Comparison of ENCODE assay signal across 24 cellular contexts in genomic region chr10:84365339-84365881, GRCh38. TPM values are rescaled to one million over a fixed set of nuclear protein-coding genes. Genes with fewer than 3 reads are reported as not detected.
DNase-seq lines count a peak whose midpoint lies in the region; ATAC-seq, FAIRE-seq and TF ChIP-seq lines count a peak whose summit lies in the region.
"Had no signal": no experiment of that assay in that cellular context is flagged by ENCODE, and none has a peak within 500 bp of the region (broad histone marks: within the 10 kb centered on the region; RNA-seq: fewer than 3 reads in every experiment).

No MANE protein-coding gene starts in this region.

- H3K79me2 ChIP-seq in Loucy (ENCODE audit: insufficient read depth, low read length): peaks cover 15% of the 10 kb centered on the region; the same call in 1 of the 2 replicates
- H3K79me2 ChIP-seq in fibroblast of lung (ENCODE audit: control insufficient read depth, insufficient read depth, low read length): peaks cover 38% of the 10 kb centered on the region

- CTCF ChIA-PET in CD8-positive, alpha-beta memory T cell (lab: Charles Lee): interaction anchor here (0.6 to 1.7 kb wide), 3 partner anchors 13 to 172 kb away, joined by 3 to 6 read pairs (median 3); no protein-coding TSS in a partner anchor

- H3K27me3 ChIP-seq in CD8-positive, alpha-beta memory T cell (ENCODE audit: insufficient read depth, low read length, poor library complexity, severe bottlenecking): no peaks in the 10 kb centered on the region
- H3K27me3 ChIP-seq in Loucy (ENCODE audit: insufficient read depth, low read length, poor library complexity, severe bottlenecking): no peaks in the 10 kb centered on the region
- no peaks in the 10 kb centered on the region for H3K27me3 ChIP-seq in fibroblast of lung (ENCODE audit: control insufficient read depth, insufficient read depth, low read length)

- FAIRE-seq in GM12891 (lab: Jason Lieb, UNC): no peak
- FAIRE-seq: GM12892 had no signal

- H3K27ac Mint-ChIP-seq in CD8-positive, alpha-beta memory T cell: peak overlapping the region in 6 of 8 donors; percentile 25 to 69 (median 38)
- H3K27ac Mint-ChIP-seq in stimulated activated effector memory CD8-positive, alpha-beta T cell treated with anti-CD3 and anti-CD28 coated beads, Interleukin-12 subunit alpha, Interleukin-12 subunit beta, amount 100 ng/mL, for 72 hours: no peak overlapping the region

- H3K27ac ChIP-seq in CD8-positive, alpha-beta memory T cell (ENCODE audit: low read depth, low read length): no peak overlapping the region
- H3K27ac ChIP-seq in fibroblast of lung (ENCODE audit: insufficient read depth, low read length): no peak overlapping the region
- H3K27ac ChIP-seq: PC-9, RWPE1, SK-N-MC had no signal

- H3K4me1 Mint-ChIP-seq in CD8-positive, alpha-beta memory T cell: peaks cover 72 to 95% (median 93%) of the 10 kb centered on the region in 3 donors
- H3K4me1 Mint-ChIP-seq in stimulated activated effector memory CD8-positive, alpha-beta T cell treated with anti-CD3 and anti-CD28 coated beads, Interleukin-12 subunit alpha, Interleukin-12 subunit beta, amount 100 ng/mL, for 72 hours: peaks cover 59% of the 10 kb centered on the region

- H3K36me3 Mint-ChIP-seq in CD8-positive, alpha-beta memory T cell: peaks cover 0 to 19% (median 1%) of the 10 kb centered on the region in 3 donors
- H3K36me3 Mint-ChIP-seq in stimulated activated effector memory CD8-positive, alpha-beta T cell treated with anti-CD3 and anti-CD28 coated beads, Interleukin-12 subunit alpha, Interleukin-12 subunit beta, amount 100 ng/mL, for 72 hours: peaks cover 10% of the 10 kb centered on the region

- no peak for TF ChIP-seq CTCF in Loucy (conservative IDR thresholded peaks at IDR 0.05; ENCODE audit: low read length)
- no peak for TF ChIP-seq CTCF in fibroblast of lung (conservative IDR thresholded peaks at IDR 0.05 in 1 of 2, IDR thresholded peaks at IDR 0.05 in 1 of 2; ENCODE audit: low read depth in 1 of 2, low read length in 2 of 2)

- H2AFZ ChIP-seq in Loucy (ENCODE audit: low read length): no peak overlapping the region
- no peak overlapping the region for H2AFZ ChIP-seq in fibroblast of lung (ENCODE audit: low read length)
- H2AFZ ChIP-seq: PC-9 had no signal

- H4K20me1 ChIP-seq in Loucy (ENCODE audit: insufficient read depth, low read length, poor library complexity, severe bottlenecking): peaks cover 36% of the 10 kb centered on the region
- peaks cover 2% of the 10 kb centered on the region for H4K20me1 ChIP-seq in fibroblast of lung (ENCODE audit: control insufficient read depth, extremely low read depth, insufficient read depth, low read length)

- TF ChIP-seq POLR2A in GM12891 (IDR thresholded peaks at IDR 0.05; ENCODE audit: low read depth, low read length): no peak

- H3K9me3 Mint-ChIP-seq in CD8-positive, alpha-beta memory T cell: peaks cover 0 to 4% (median 0%) of the 10 kb centered on the region in 5 donors
- H3K9me3 Mint-ChIP-seq in stimulated activated effector memory CD8-positive, alpha-beta T cell treated with anti-CD3 and anti-CD28 coated beads, Interleukin-12 subunit alpha, Interleukin-12 subunit beta, amount 100 ng/mL, for 72 hours: no peaks in the 10 kb centered on the region
- H3K9me3 Mint-ChIP-seq: CD4-positive, CD25-positive, alpha-beta regulatory T cell had no signal

- POLR2A ChIA-PET in CD8-positive, alpha-beta memory T cell (lab: Charles Lee): no interaction called here

- H3K4me2 ChIP-seq in Loucy (ENCODE audit: low read depth, low read length, poor library complexity, severe bottlenecking) (peak overlapping the region; percentile 0), fibroblast of lung (ENCODE audit: extremely low read depth, insufficient read depth, low read length) (peak overlapping the region; percentile 1)
- H3K4me2 ChIP-seq: PC-9 had no signal

- peak; percentile 47 for ATAC-seq in stimulated activated effector memory CD8-positive, alpha-beta T cell treated with anti-CD3 and anti-CD28 coated beads, Interleukin-12 subunit alpha, Interleukin-12 subunit beta, amount 100 ng/mL, for 72 hours
- ATAC-seq in GM21717 (IDR thresholded peaks at IDR 0.05; ENCODE audit: unreplicated experiment): no peak
- ATAC-seq: HCT116 had no signal

- peaks cover 3% of the 10 kb centered on the region; the same call in 1 of the 2 replicates for H3F3A ChIP-seq in Loucy (ENCODE audit: low read depth)

- H3K4me1 ChIP-seq in CD8-positive, alpha-beta memory T cell (ENCODE audit: insufficient read depth, low read length): peaks cover 15% of the 10 kb centered on the region
- peaks cover 14% of the 10 kb centered on the region for H3K4me1 ChIP-seq in Loucy (ENCODE audit: insufficient read depth, low read length, poor library complexity, severe bottlenecking)
- no peaks in the 10 kb centered on the region for H3K4me1 ChIP-seq in fibroblast of lung (ENCODE audit: control insufficient read depth, extremely low read depth, insufficient read depth, low read length)

- H3K4me3 ChIP-seq in CD8-positive, alpha-beta memory T cell (ENCODE audit: low read length): no peak overlapping the region
- H3K4me3 ChIP-seq in Loucy (ENCODE audit: low read length, poor library complexity, severe bottlenecking) (no peak overlapping the region), fibroblast of lung (replicated peaks in 1 of 4; ENCODE audit: control extremely low read depth in 1 of 4, insufficient read depth in 1 of 4, low read depth in 3 of 4, low read length in 4 of 4) (no peak overlapping the region)
- H3K4me3 ChIP-seq: PC-9, SK-N-MC had no signal

- H3K9ac ChIP-seq in Loucy (ENCODE audit: low read depth, low read length, poor library complexity, severe bottlenecking): no peak overlapping the region
- no peak overlapping the region for H3K9ac ChIP-seq in fibroblast of lung (ENCODE audit: insufficient read depth, low read length)

- DNase-seq in CD8-positive, alpha-beta memory T cell: no peak
- DNase-seq in fibroblast of lung (ENCODE audit: low read depth in 2 of 2): peak in 1 of 2 donors; percentile 73
- DNase-seq in stimulated activated effector memory CD8-positive, alpha-beta T cell treated with anti-CD3 and anti-CD28 coated beads, Interleukin-12 subunit alpha, Interleukin-12 subunit beta, amount 100 ng/mL, for 72 hours (ENCODE audit: low spot score in 2 of 2): no peak
- DNase-seq in GM12891 (ENCODE audit: insufficient read length, low spot score): no peak
- DNase-seq in GDM1 (lab: John Stamatoyannopoulos, UW): no peak
- DNase-seq: Caco-2; CD4-positive, CD25-positive, alpha-beta regulatory T cell; DMS 273 treated with DMSO at 0.1 percent for 48 hours; DMS79 treated with DMSO at 0.1 percent for 48 hours; GOT3; MV-4-11; NCI-H1105 treated with DMSO at 0.1 percent for 48 hours; NCI-H1694; NCI-H2081; NCI-H2171; NCI-H446; PC-9; SHP77 treated with DMSO at 0.1 percent for 48 hours had no signal

- no peaks in the 10 kb centered on the region for H3K9me2 ChIP-seq in Loucy (replicated peaks; ENCODE audit: low read depth, low read length)

- H3K36me3 ChIP-seq in CD8-positive, alpha-beta memory T cell (ENCODE audit: insufficient read depth, low read length): no peaks in the 10 kb centered on the region
- H3K36me3 ChIP-seq in Loucy (ENCODE audit: insufficient read depth, low read length) (no peaks in the 10 kb centered on the region), fibroblast of lung (ENCODE audit: control insufficient read depth, insufficient read depth, low read length) (no peaks in the 10 kb centered on the region)

- no peaks in the 10 kb centered on the region for H3K27me3 Mint-ChIP-seq in CD8-positive, alpha-beta memory T cell
- H3K27me3 Mint-ChIP-seq: CD4-positive, CD25-positive, alpha-beta regulatory T cell had no signal

- H3K4me3 Mint-ChIP-seq in CD8-positive, alpha-beta memory T cell: peak overlapping the region in 2 of 7 donors; percentile 6 to 38
- no peak overlapping the region for H3K4me3 Mint-ChIP-seq in stimulated activated effector memory CD8-positive, alpha-beta T cell treated with anti-CD3 and anti-CD28 coated beads, Interleukin-12 subunit alpha, Interleukin-12 subunit beta, amount 100 ng/mL, for 72 hours
- H3K4me3 Mint-ChIP-seq: CD4-positive, CD25-positive, alpha-beta regulatory T cell had no signal

- H3K9me3 ChIP-seq in CD8-positive, alpha-beta memory T cell (ENCODE audit: low read length): no peaks in the 10 kb centered on the region
- no peaks in the 10 kb centered on the region for H3K9me3 ChIP-seq in Loucy (ENCODE audit: insufficient read depth, low read depth, low read length)
- H3K9me3 ChIP-seq in fibroblast of lung (ENCODE audit: control insufficient read depth, insufficient read depth, low read depth, low read length): no peaks in the 10 kb centered on the region
- H3K9me3 ChIP-seq: Caco-2 had no signal

TF ChIP-seq in GM12891, 5 proteins besides CTCF, POLR2A, EP300 and RAD21:
- TF ChIP-seq POU2F2 (IDR thresholded peaks at IDR 0.05; ENCODE audit: low read depth, low read length): no peak
- no peak for TF ChIP-seq SPI1 (IDR thresholded peaks at IDR 0.05; ENCODE audit: low read depth, low read length)
- TF ChIP-seq TAF1 (IDR thresholded peaks at IDR 0.05; ENCODE audit: low read depth, low read length): no peak
- no peak for TF ChIP-seq PAX5 (IDR thresholded peaks at IDR 0.05; ENCODE audit: insufficient read depth, low read length, severe bottlenecking)
- no peak for TF ChIP-seq POLR2AphosphoS5 (IDR thresholded peaks at IDR 0.05; ENCODE audit: low read depth, low read length)
TF ChIP-seq in GM12891: peak in this region for 0.

RNA-seq across cellular contexts. Expression of gene CCSER2, which starts 37.0 kb away (rescaled TPM):
- 10 to 100 TPM; 62.6 to 74.5 TPM for total RNA-seq in CD8-positive, alpha-beta memory T cell
- polyA plus RNA-seq in CD8-positive, alpha-beta memory T cell: 114 TPM
- 23.6 and 28.2 TPM in 2 replicates for total RNA-seq in fibroblast of lung
- polyA plus RNA-seq in fibroblast of lung: 60.1 and 65.4 TPM in 2 replicates
- 31.7 and 33.5 TPM in 2 replicates for polyA plus RNA-seq in fibroblast of lung (2012)
- polyA minus RNA-seq in fibroblast of lung (ENCODE audit: low replicate concordance): 16.9 and 24.8 TPM in 2 replicates
- polyA plus RNA-seq in GM12891 (2012; ENCODE audit: low read depth, missing spikeins): 5.6 TPM
